Comparison of ENCODE assay signal across 1 cellular context in the genomic region with DNA sequence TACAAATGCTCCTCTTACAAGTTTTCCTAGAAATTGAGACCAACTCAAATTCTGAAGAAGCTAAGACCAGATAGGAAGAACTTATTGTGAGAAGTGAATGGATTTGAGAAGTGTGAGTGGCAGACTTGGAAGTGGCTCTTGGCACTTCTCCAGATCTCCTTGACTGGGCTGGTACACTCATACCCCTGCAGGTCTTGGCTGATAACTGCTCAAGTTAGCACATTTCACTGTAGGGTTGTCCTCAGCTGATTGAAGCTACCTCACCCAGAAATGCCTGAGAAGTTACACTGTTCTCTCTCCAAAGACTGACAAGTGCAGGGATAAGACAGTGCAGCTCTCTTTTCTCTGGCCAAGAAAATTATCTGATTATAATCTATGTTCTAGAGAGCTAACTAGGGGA.
TF ChIP-seq lines count a peak whose summit lies in the region.

No MANE protein-coding gene starts in this region.

TF ChIP-seq in endothelial cell of umbilical vein, 7 proteins besides CTCF, POLR2A, EP300 and RAD21 (continued from another document):
- TF ChIP-seq EZH2 (IDR thresholded peaks at IDR 0.05; ENCODE audit: borderline replicate concordance, low read depth, low read length, severe bottlenecking) = no peak
- no peak for TF ChIP-seq GATA2 (IDR thresholded peaks at IDR 0.05; ENCODE audit: insufficient read depth, insufficient read length, low read depth, low read length)
TF ChIP-seq in endothelial cell of umbilical vein: peak in this region for 0.
